14 cellular contexts compared by ENCODE assay signal in the genomic region with DNA sequence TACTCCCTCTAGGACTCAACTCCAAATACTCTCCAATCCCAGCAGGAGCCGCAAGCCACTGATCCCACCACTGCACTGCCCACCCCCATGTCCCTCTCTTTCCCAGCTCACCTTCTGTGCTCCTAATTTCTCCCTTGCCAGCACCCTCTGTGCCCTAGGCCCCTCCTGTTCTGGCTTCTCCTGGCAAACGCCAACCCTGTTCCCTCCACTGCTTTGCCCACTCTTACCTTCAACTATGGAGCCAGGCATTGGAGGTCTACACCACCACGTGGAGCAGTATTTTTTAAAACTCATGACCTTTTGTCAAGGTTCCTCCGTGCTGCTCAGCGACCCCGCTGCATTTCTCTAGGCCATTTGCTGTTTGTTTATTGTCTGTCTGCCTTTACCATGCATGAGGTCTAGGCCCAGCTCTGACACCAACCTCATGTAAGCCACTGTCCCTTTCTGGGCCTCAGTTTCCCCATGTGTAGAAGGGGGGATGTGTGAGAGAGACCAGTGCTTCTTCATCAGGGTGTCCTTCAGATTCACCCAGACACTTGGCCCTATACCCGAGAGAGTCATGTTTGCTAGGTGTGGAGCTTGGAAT. TPM values are rescaled to one million over a fixed set of nuclear protein-coding genes. Genes with fewer than 3 reads are reported as not detected.
DNase-seq lines count a peak whose midpoint lies in the region; ATAC-seq and TF ChIP-seq lines count a peak whose summit lies in the region.
"Had no signal": no experiment of that assay in that cellular context is flagged by ENCODE, and none has a peak within 500 bp of the region (broad histone marks: within the 10 kb centered on the region; RNA-seq: fewer than 3 reads in every experiment).

No MANE protein-coding gene starts in this region.

- no peaks in the 10 kb centered on the region for H3K9me3 Mint-ChIP-seq in effector memory CD8-positive, alpha-beta T cell
- no peaks in the 10 kb centered on the region for H3K9me3 Mint-ChIP-seq in osteocyte (ENCODE audit: unreplicated experiment)

- no peaks in the 10 kb centered on the region for H3K27me3 Mint-ChIP-seq in effector memory CD8-positive, alpha-beta T cell
- no peaks in the 10 kb centered on the region for H3K27me3 Mint-ChIP-seq in osteocyte (ENCODE audit: unreplicated experiment)

- no peak for ATAC-seq in SK-N-SH treated with all-trans-retinoic acid at 6 μM for 48 hours
- ATAC-seq in effector memory CD8-positive, alpha-beta T cell (replicated peaks): no peak

- H3K27ac ChIP-seq in SK-N-SH (ENCODE audit: low read depth in 2 of 2, low read length in 1 of 2) (no peak overlapping the region), OCI-LY7 (ENCODE audit: low read depth, low read length, poor library complexity, severe bottlenecking) (no peak overlapping the region), esophagus squamous epithelium (peak overlapping the region in 1 of 4 donors; percentile 87)
- H3K27ac ChIP-seq: 22Rv1 had no signal

- H3K9me3 ChIP-seq in SK-N-SH (no peaks in the 10 kb centered on the region), OCI-LY7 (ENCODE audit: low read length) (no peaks in the 10 kb centered on the region), esophagus squamous epithelium (no peaks in the 10 kb centered on the region)
- H3K9me3 ChIP-seq: tibial nerve had no signal

- CTCF ChIA-PET in SK-N-SH (lab: Yijun Ruan, JAX): interaction anchor here (1.3 to 3.9 kb wide), 3 partner anchors 12 to 114 kb away, joined by 4 to 21 read pairs (median 15); no protein-coding TSS in a partner anchor
- CTCF ChIA-PET in OCI-LY7 (lab: Charles Lee; ENCODE audit: unreplicated experiment): interaction anchor here (0.6 kb wide), 1 partner anchor 9 kb away, joined by 3 read pairs; no protein-coding TSS in a partner anchor
- CTCF ChIA-PET in GM10248 (lab: Yijun Ruan, JAX): interaction anchor here (0.7 to 3.0 kb wide), 5 partner anchors 9 to 69 kb away, joined by 3 to 10 read pairs (median 4); no protein-coding TSS in a partner anchor

- H3F3A ChIP-seq in SK-N-SH (replicated peaks; ENCODE audit: insufficient read depth): no peaks in the 10 kb centered on the region

- H3K4me2 ChIP-seq in SK-N-SH (no peak overlapping the region), OCI-LY7 (ENCODE audit: low read length) (peak overlapping the region; percentile 45; the same call in 1 of the 2 replicates)

- H3K4me1 Mint-ChIP-seq in effector memory CD8-positive, alpha-beta T cell (ENCODE audit: low read depth in 2 of 2): peaks cover 56 to 59% of the 10 kb centered on the region in 2 donors
- peaks cover 62% of the 10 kb centered on the region for H3K4me1 Mint-ChIP-seq in osteocyte (ENCODE audit: unreplicated experiment)

- no TSS peak for BruUV-seq in OCI-LY7 (replicated peaks; lab: Mats Ljungman, UMichigan)

- H3K9me2 ChIP-seq in SK-N-SH (no peaks in the 10 kb centered on the region), OCI-LY7 (ENCODE audit: insufficient read depth, low read length) (no peaks in the 10 kb centered on the region)

- POLR2A ChIA-PET in SK-N-SH (lab: Yijun Ruan, JAX) (interaction anchor here (0.8 to 1.1 kb wide), 2 partner anchors 44 to 85 kb away, joined by 3 read pairs; a partner anchor contains a TSS), OCI-LY7 (lab: Charles Lee) (interaction anchor here (1.5 kb wide), 1 partner anchor 9 kb away, joined by 3 read pairs; no protein-coding TSS in a partner anchor), GM10248 (lab: Yijun Ruan, JAX) (no interaction called here)

- 90% methylated on average over 7 of the region's 7 CpGs for WGBS in SK-N-SH (ENCODE audit: low lambda C conversion rate)
- 81 to 87% methylated on average over 7 of the region's 7 CpGs for WGBS in esophagus squamous epithelium, 2 donors

- intact Hi-C loops in OCI-LY7 (cut with micrococcal nuclease; ENCODE audit: unreplicated experiment): no loop called here
- intact Hi-C loops in esophagus squamous epithelium (cut with DNase I): no loop called here

- peak overlapping the region; percentile 85 to 97 for H3K27ac Mint-ChIP-seq in effector memory CD8-positive, alpha-beta T cell
- peak overlapping the region; percentile 56 for H3K27ac Mint-ChIP-seq in osteocyte (ENCODE audit: unreplicated experiment)

- H4K20me1 ChIP-seq in SK-N-SH (ENCODE audit: insufficient read depth) (no peaks in the 10 kb centered on the region), OCI-LY7 (ENCODE audit: insufficient read depth, low read length) (no peaks in the 10 kb centered on the region)

- H3K9ac ChIP-seq in SK-N-SH: no peak overlapping the region

- TF ChIP-seq CTCF in SK-N-SH (IDR thresholded peaks at IDR 0.05) (no peak), OCI-LY7 (conservative IDR thresholded peaks at IDR 0.05; ENCODE audit: low read length) (no peak), osteocyte (IDR thresholded peaks at IDR 0.05) (no peak), esophagus squamous epithelium (IDR thresholded peaks at IDR 0.05) (no peak), GM10248 (IDR thresholded peaks at IDR 0.05; ENCODE audit: control extremely low read depth, extremely low read depth, low read depth, missing control alignments) (no peak)

- DNase-seq in SK-N-SH (peak; percentile 11), OCI-LY7 (ENCODE audit: low spot score) (no peak), osteocyte (ENCODE audit: extremely low spot score, unreplicated experiment) (peak; percentile 48), esophagus squamous epithelium (lab: John Stamatoyannopoulos, UW) (no peak), GM10248 (ENCODE audit: extremely low spot score) (no peak)
- DNase-seq in effector memory CD8-positive, alpha-beta T cell: no peak
- no peak for DNase-seq in effector CD4-positive, alpha-beta T cell
- DNase-seq: HCEC 1CT, NCI-H1930, SW 1271 had no signal

- peaks cover 20% of the 10 kb centered on the region for H3K36me3 Mint-ChIP-seq in effector memory CD8-positive, alpha-beta T cell (ENCODE audit: insufficient read depth)
- peaks cover 7% of the 10 kb centered on the region for H3K36me3 Mint-ChIP-seq in osteocyte (ENCODE audit: unreplicated experiment)
- H3K36me3 Mint-ChIP-seq: brain had no signal

- peak overlapping the region; percentile 72 to 84 for H3K4me3 Mint-ChIP-seq in effector memory CD8-positive, alpha-beta T cell
- H3K4me3 Mint-ChIP-seq in osteocyte (ENCODE audit: unreplicated experiment): no peak overlapping the region

- H3K27me3 ChIP-seq in SK-N-SH (ENCODE audit: insufficient read depth): no peaks in the 10 kb centered on the region
- no peaks in the 10 kb centered on the region for H3K27me3 ChIP-seq in esophagus squamous epithelium
- H3K27me3 ChIP-seq: tibial nerve had no signal

- no peak for TF ChIP-seq RAD21 in SK-N-SH (IDR thresholded peaks at IDR 0.05; ENCODE audit: low read length)

- H2AFZ ChIP-seq in SK-N-SH (ENCODE audit: low read depth): no peak overlapping the region
- no peak overlapping the region for H2AFZ ChIP-seq in OCI-LY7 (ENCODE audit: low read length)

- no peak for TF ChIP-seq EP300 in SK-N-SH (IDR thresholded peaks at IDR 0.05; ENCODE audit: borderline replicate concordance in 1 of 2, low read depth in 1 of 2, low read length in 1 of 2)

- H3K36me3 ChIP-seq in SK-N-SH (replicated peaks in 1 of 2; ENCODE audit: control insufficient read depth in 1 of 2, insufficient read depth in 2 of 2, low read length in 1 of 2): peaks cover 5 to 10% of the 10 kb centered on the region in 2 experiments
- no peaks in the 10 kb centered on the region for H3K36me3 ChIP-seq in OCI-LY7 (ENCODE audit: insufficient read depth, low read length)
- H3K36me3 ChIP-seq in esophagus squamous epithelium: peaks cover 0 to 20% (median 0%) of the 10 kb centered on the region in 3 donors

- no peak for TF ChIP-seq POLR2A in esophagus squamous epithelium (IDR thresholded peaks at IDR 0.05)

- H3K4me3 ChIP-seq in SK-N-SH (ENCODE audit: low read depth in 2 of 2, low read length in 1 of 2) (no peak overlapping the region), OCI-LY7 (ENCODE audit: low read depth, low read length, poor library complexity, severe bottlenecking) (no peak overlapping the region), esophagus squamous epithelium (no peak overlapping the region)
- H3K4me3 ChIP-seq: tibial nerve had no signal

- H3K4me1 ChIP-seq in SK-N-SH (ENCODE audit: control insufficient read depth in 1 of 2, insufficient read depth in 2 of 2, low read depth in 1 of 2, low read length in 1 of 2): peaks cover 30 to 39% of the 10 kb centered on the region in 2 experiments; a peak in 3 of 4 replicates
- H3K4me1 ChIP-seq in OCI-LY7 (ENCODE audit: insufficient read depth, low read length, poor library complexity, severe bottlenecking): peaks cover 68% of the 10 kb centered on the region
- peaks cover 38 to 77% (median 55%) of the 10 kb centered on the region in 3 donors for H3K4me1 ChIP-seq in esophagus squamous epithelium

- H3K79me2 ChIP-seq in SK-N-SH (ENCODE audit: insufficient read depth) (peaks cover 9% of the 10 kb centered on the region; the same call in 1 of the 2 replicates), OCI-LY7 (ENCODE audit: insufficient read depth, low read depth, low read length) (no peaks in the 10 kb centered on the region)

TF ChIP-seq in SK-N-SH, 30 proteins besides CTCF, POLR2A, EP300 and RAD21 (continues in another document):
- no peak for TF ChIP-seq NFIC (IDR thresholded peaks at IDR 0.05; ENCODE audit: borderline replicate concordance)
- no peak for TF ChIP-seq GATA2 (CRISPR knock-in tag; IDR thresholded peaks at IDR 0.05)

TF ChIP-seq in SK-N-SH treated with all-trans-retinoic acid at 6 μM for 48 hours, 23 proteins besides CTCF, POLR2A, EP300 and RAD21 (continues in another document):
- TF ChIP-seq ZNF565 (CRISPR knock-in tag; conservative IDR thresholded peaks at IDR 0.05; ENCODE audit: low read depth): no peak
- no peak for TF ChIP-seq ZFP30 (CRISPR knock-in tag; IDR thresholded peaks at IDR 0.05)
- TF ChIP-seq ZC3H10 (CRISPR knock-in tag; IDR thresholded peaks at IDR 0.05): no peak

RNA-seq across cellular contexts. Expression of a gene that starts 4.6 kb away (rescaled TPM):
- polyA plus RNA-seq in SK-N-SH (2012; rRNA removed): 17.5 and 26.2 TPM in 2 replicates
- polyA plus RNA-seq in SK-N-SH (2012; cell fraction: cytosol; rRNA removed): 13.1 and 17.1 TPM in 2 replicates
- 20.7 and 31.8 TPM in 2 replicates for polyA plus RNA-seq in SK-N-SH (2012; cell fraction: nucleus; rRNA removed)
- 4.2 and 4.8 TPM in 2 replicates for total RNA-seq in OCI-LY7 (2014; rRNA removed; shearing (Covaris generic))
- total RNA-seq in OCI-LY7 (2022) (6.7 and 7.1 TPM in 2 replicates), osteocyte (17.2 and 18.8 TPM in 2 replicates), esophagus squamous epithelium (10 to 100 TPM in 1 of 4 donors, 1 to 10 TPM in 3; 3.5 to 10.9 (median 6.9) TPM)

RNA-seq across cellular contexts. Expression of a gene that starts 10.7 kb away (rescaled TPM):
- 0.02 and 0.03 TPM in 2 replicates for polyA plus RNA-seq in SK-N-SH (2012; rRNA removed)
- under 0.01 TPM in 2 replicates for polyA plus RNA-seq in SK-N-SH (2012; cell fraction: cytosol; rRNA removed)
- 0.04 and 0.05 TPM in 2 replicates for polyA plus RNA-seq in SK-N-SH (2012; cell fraction: nucleus; rRNA removed)
- 0.39 TPM in 1 of 2 replicates, not detected in the other for total RNA-seq in OCI-LY7 (2014; rRNA removed; shearing (Covaris generic))
- 0.37 and 1.3 TPM in 2 replicates for total RNA-seq in OCI-LY7 (2022)
- not detected in 2 replicates for total RNA-seq in osteocyte
- total RNA-seq in esophagus squamous epithelium: 1 to 10 TPM in 2 of 4 donors, under 1 TPM in 2; 0.34 to 1.3 (median 0.91) TPM

RNA-seq across cellular contexts. Expression of a gene that starts 45.4 kb away (rescaled TPM):
- polyA plus RNA-seq in SK-N-SH (2012; rRNA removed): 28.4 and 36.9 TPM in 2 replicates
- polyA plus RNA-seq in SK-N-SH (2012; cell fraction: cytosol; rRNA removed): 15.8 and 25.8 TPM in 2 replicates
- 45.1 and 47.5 TPM in 2 replicates for polyA plus RNA-seq in SK-N-SH (2012; cell fraction: nucleus; rRNA removed)
- 0.09 and 0.13 TPM in 2 replicates for total RNA-seq in OCI-LY7 (2014; rRNA removed; shearing (Covaris generic))
- total RNA-seq in OCI-LY7 (2022): 1.0 and 1.1 TPM in 2 replicates
- 22.5 and 24.4 TPM in 2 replicates for total RNA-seq in osteocyte
- total RNA-seq in esophagus squamous epithelium: 10 to 100 TPM; 20.7 to 42.7 (median 28.8) TPM

Comparison
In these comparisons a context has a peak if more than half of its experiments do, and no peak if none do; other contexts are left out.
1. DNase-seq: peak in SK-N-SH (single experiment) and osteocyte (single experiment); none in OCI-LY7 (single experiment), effector memory CD8-positive, alpha-beta T cell (0 of 3), effector CD4-positive, alpha-beta T cell (single experiment), esophagus squamous epithelium (single experiment) and GM10248 (single experiment).
2. RNA of a gene that starts 45.4 kb away (total RNA-seq): 20.7 to 42.7 TPM in esophagus squamous epithelium and 22.5 to 24.4 TPM in osteocyte; 0.09 to 1.1 TPM in OCI-LY7; every median in the first group is over 10 times any median in the second.